Comparison of ENCODE assay signal across 12 cellular contexts in the genomic region with DNA sequence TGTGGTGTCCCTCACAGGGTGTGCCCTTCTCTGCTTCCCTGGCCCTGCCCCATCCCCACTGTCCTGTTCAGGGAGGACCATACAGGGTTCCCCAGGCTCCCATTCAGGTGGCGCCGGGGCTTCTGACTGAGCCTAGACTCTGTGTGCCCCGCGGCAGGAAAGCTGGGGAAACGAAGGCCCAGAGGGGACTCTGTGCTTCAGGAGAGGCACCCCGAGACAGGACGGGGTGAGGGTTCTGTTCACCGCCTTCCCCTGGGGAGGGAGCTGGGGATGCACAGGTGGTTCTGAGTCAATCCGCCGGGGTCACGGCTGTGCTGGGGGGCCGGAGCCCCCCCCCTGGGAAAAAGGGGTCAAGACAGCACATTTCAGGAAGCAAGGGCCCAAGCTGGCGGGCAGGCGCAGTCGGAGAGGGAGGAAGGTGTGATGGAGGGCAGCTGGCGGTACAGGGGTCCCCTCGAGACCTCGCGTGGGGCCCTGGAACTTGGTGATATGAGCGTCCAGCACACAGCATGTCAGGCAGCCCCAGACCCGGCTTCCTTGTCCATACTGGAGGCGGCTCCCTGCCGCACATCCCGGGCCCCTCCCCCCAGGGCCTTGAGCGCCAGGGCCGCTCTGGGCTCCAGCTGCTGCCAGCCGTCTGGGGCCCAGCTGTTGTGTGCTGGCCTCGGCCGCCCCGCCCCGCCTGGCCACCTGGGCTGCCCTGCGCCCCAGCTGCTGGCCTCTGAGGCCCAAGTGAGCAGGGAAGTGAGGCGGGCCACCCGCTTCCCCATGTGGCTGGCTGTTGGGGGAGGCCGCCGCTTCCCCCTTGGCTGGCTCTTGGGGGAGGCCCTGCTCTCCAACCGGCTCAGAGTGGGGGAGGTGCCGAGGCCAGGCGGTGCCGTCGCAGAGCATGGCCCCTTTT. TPM values are rescaled to one million over a fixed set of nuclear protein-coding genes. Genes with fewer than 3 reads are reported as not detected.
DNase-seq lines count a peak whose midpoint lies in the region; ATAC-seq, FAIRE-seq and TF ChIP-seq lines count a peak whose summit lies in the region.
"Had no signal": no experiment of that assay in that cellular context is flagged by ENCODE, and none has a peak within 500 bp of the region (broad histone marks: within the 10 kb centered on the region; RNA-seq: fewer than 3 reads in every experiment).

No MANE protein-coding gene starts in this region.

- TF ChIP-seq CTCF in kidney (IDR thresholded peaks at IDR 0.05; ENCODE audit: borderline replicate concordance, extremely low read depth, insufficient read depth): no peak
- no peak for TF ChIP-seq CTCF in upper lobe of right lung (IDR thresholded peaks at IDR 0.05)
- TF ChIP-seq CTCF in A673 (conservative IDR thresholded peaks at IDR 0.05; ENCODE audit: low read depth, low read length): no peak
- no peak for TF ChIP-seq CTCF in osteocyte (IDR thresholded peaks at IDR 0.05)

- CTCF ChIA-PET in A673 (lab: Charles Lee): interaction anchor here (1.6 kb wide), 1 partner anchor 7 kb away, joined by 4 read pairs; no protein-coding TSS in a partner anchor

- H3K36me3 ChIP-seq in kidney (ENCODE audit: control insufficient read depth in 1 of 2, insufficient read depth in 2 of 2, low read length in 2 of 2): no peaks in the 10 kb centered on the region
- no peaks in the 10 kb centered on the region for H3K36me3 ChIP-seq in upper lobe of right lung
- H3K36me3 ChIP-seq in A673 (ENCODE audit: insufficient read depth, low read length, poor library complexity, severe bottlenecking): no peaks in the 10 kb centered on the region

- H3K4me3 ChIP-seq in kidney (ENCODE audit: low read length in 2 of 2) (no peak overlapping the region), upper lobe of right lung (no peak overlapping the region), A673 (ENCODE audit: low read depth, low read length, poor library complexity, severe bottlenecking) (no peak overlapping the region)

- H3K27me3 Mint-ChIP-seq in activated naive CD8-positive, alpha-beta T cell treated with anti-CD3 and anti-CD28 coated beads, Interleukin-2, amount 10 ng/mL, durations not matched to agents 7 days and 5 days: peaks cover 26% of the 10 kb centered on the region
- peaks cover 12% of the 10 kb centered on the region for H3K27me3 Mint-ChIP-seq in activated naive CD8-positive, alpha-beta T cell treated with anti-CD3 and anti-CD28 coated beads, Interleukin-2, amount 50 U/mL, for 24 hours
- H3K27me3 Mint-ChIP-seq in osteocyte (ENCODE audit: unreplicated experiment): peaks cover 20% of the 10 kb centered on the region

- no TSS peak for BruUV-seq in A673 (replicated peaks; lab: Mats Ljungman, UMichigan)

- no peaks in the 10 kb centered on the region for H3K9me3 Mint-ChIP-seq in activated naive CD8-positive, alpha-beta T cell treated with anti-CD3 and anti-CD28 coated beads, Interleukin-2, amount 10 ng/mL, durations not matched to agents 7 days and 5 days
- no peaks in the 10 kb centered on the region for H3K9me3 Mint-ChIP-seq in activated naive CD8-positive, alpha-beta T cell treated with anti-CD3 and anti-CD28 coated beads, Interleukin-2, amount 50 U/mL, for 24 hours
- H3K9me3 Mint-ChIP-seq in osteocyte (ENCODE audit: unreplicated experiment): no peaks in the 10 kb centered on the region

- H3K9me3 ChIP-seq in kidney (ENCODE audit: control insufficient read depth in 1 of 2, low read length in 2 of 2): no peaks in the 10 kb centered on the region
- no peaks in the 10 kb centered on the region for H3K9me3 ChIP-seq in upper lobe of right lung
- no peaks in the 10 kb centered on the region for H3K9me3 ChIP-seq in A673 (ENCODE audit: low read depth, low read length, poor library complexity, severe bottlenecking)

- H3K27ac ChIP-seq in kidney (ENCODE audit: low read depth in 2 of 2, low read length in 2 of 2) (no peak overlapping the region), upper lobe of right lung (peak overlapping the region; percentile 37), A673 (ENCODE audit: low read depth, low read length, poor library complexity, severe bottlenecking) (no peak overlapping the region)
- H3K27ac ChIP-seq: C4-2B had no signal

- intact Hi-C loops in kidney (cut with DNase I) (loop anchor here (10.0 kb wide), 1 partner anchor 48 kb away; no protein-coding TSS in a partner anchor), upper lobe of right lung (cut with DNase I) (loop anchor here (10.0 kb wide), 1 partner anchor 188 kb away; no protein-coding TSS in a partner anchor), A673 (cut with micrococcal nuclease; ENCODE audit: unreplicated experiment) (no loop called here)

- ATAC-seq in activated naive CD8-positive, alpha-beta T cell treated with anti-CD3 and anti-CD28 coated beads, Interleukin-2, amount 10 ng/mL, durations not matched to agents 7 days and 5 days (ENCODE audit: low read depth): no peak
- no peak for ATAC-seq in activated naive CD8-positive, alpha-beta T cell treated with anti-CD3 and anti-CD28 coated beads, Interleukin-2, amount 50 U/mL, for 24 hours
- peak; percentile 52 for ATAC-seq in upper lobe of right lung
- ATAC-seq in HG03159 (IDR thresholded peaks at IDR 0.05; ENCODE audit: unreplicated experiment): no peak

- no peak for DNase-seq in activated naive CD8-positive, alpha-beta T cell treated with anti-CD3 and anti-CD28 coated beads, Interleukin-2, amount 10 ng/mL, durations not matched to agents 7 days and 5 days
- no peak for DNase-seq in activated naive CD8-positive, alpha-beta T cell treated with anti-CD3 and anti-CD28 coated beads, Interleukin-2, amount 50 U/mL, for 24 hours
- DNase-seq in SW480 (ENCODE audit: low spot score): peak; percentile 81
- peak; percentile 78 for DNase-seq in kidney
- DNase-seq in upper lobe of right lung: no peak
- DNase-seq in A673 (ENCODE audit: low spot score): no peak
- DNase-seq in osteocyte (ENCODE audit: extremely low spot score, unreplicated experiment): no peak
- DNase-seq: activated T-cell treated with anti-CD3 and anti-CD28 coated beads, Interleukin-2, amount 50 U/mL, for 48 hours; foreskin melanocyte; NCI-H187 treated with DMSO at 0.1 percent for 48 hours had no signal

- H3K4me1 Mint-ChIP-seq in activated naive CD8-positive, alpha-beta T cell treated with anti-CD3 and anti-CD28 coated beads, Interleukin-2, amount 10 ng/mL, durations not matched to agents 7 days and 5 days: peaks cover 10% of the 10 kb centered on the region
- peaks cover 22% of the 10 kb centered on the region for H3K4me1 Mint-ChIP-seq in activated naive CD8-positive, alpha-beta T cell treated with anti-CD3 and anti-CD28 coated beads, Interleukin-2, amount 50 U/mL, for 24 hours
- peaks cover 3% of the 10 kb centered on the region for H3K4me1 Mint-ChIP-seq in osteocyte (ENCODE audit: unreplicated experiment)

- POLR2A ChIA-PET in activated naive CD8-positive, alpha-beta T cell treated with anti-CD3 and anti-CD28 coated beads, Interleukin-2, amount 10 ng/mL, durations not matched to agents 7 days and 5 days (lab: Charles Lee): interaction anchor here (0.8 to 4.2 kb wide), 6 partner anchors 7 to 71 kb away, joined by 3 to 31 read pairs (median 6); partner anchors contain the start of genes ASPSCR1, CENPX, DCXR and LRRC45
- POLR2A ChIA-PET in A673 (lab: Charles Lee; ENCODE audit: low non-redundant PET): no interaction called here

- no peak for FAIRE-seq in kidney (lab: Jason Lieb, UNC)

- H3K9ac ChIP-seq in kidney (ENCODE audit: low read length in 2 of 2): no peak overlapping the region

- peak overlapping the region; percentile 48 for H3K27ac Mint-ChIP-seq in activated naive CD8-positive, alpha-beta T cell treated with anti-CD3 and anti-CD28 coated beads, Interleukin-2, amount 10 ng/mL, durations not matched to agents 7 days and 5 days
- H3K27ac Mint-ChIP-seq in activated naive CD8-positive, alpha-beta T cell treated with anti-CD3 and anti-CD28 coated beads, Interleukin-2, amount 50 U/mL, for 24 hours: no peak overlapping the region
- H3K27ac Mint-ChIP-seq in osteocyte (ENCODE audit: unreplicated experiment): no peak overlapping the region

- no peaks in the 10 kb centered on the region for H3K36me3 Mint-ChIP-seq in activated naive CD8-positive, alpha-beta T cell treated with anti-CD3 and anti-CD28 coated beads, Interleukin-2, amount 10 ng/mL, durations not matched to agents 7 days and 5 days
- no peaks in the 10 kb centered on the region for H3K36me3 Mint-ChIP-seq in activated naive CD8-positive, alpha-beta T cell treated with anti-CD3 and anti-CD28 coated beads, Interleukin-2, amount 50 U/mL, for 24 hours (ENCODE audit: low read depth)
- H3K36me3 Mint-ChIP-seq in osteocyte (ENCODE audit: unreplicated experiment): no peaks in the 10 kb centered on the region

- H3K27me3 ChIP-seq in upper lobe of right lung: peaks cover 12% of the 10 kb centered on the region
- peaks cover 17% of the 10 kb centered on the region for H3K27me3 ChIP-seq in A673 (replicated peaks; ENCODE audit: insufficient read depth, low read depth, low read length, poor library complexity)

- H3K4me3 Mint-ChIP-seq in activated naive CD8-positive, alpha-beta T cell treated with anti-CD3 and anti-CD28 coated beads, Interleukin-2, amount 10 ng/mL, durations not matched to agents 7 days and 5 days: no peak overlapping the region
- H3K4me3 Mint-ChIP-seq in activated naive CD8-positive, alpha-beta T cell treated with anti-CD3 and anti-CD28 coated beads, Interleukin-2, amount 50 U/mL, for 24 hours: no peak overlapping the region
- no peak overlapping the region for H3K4me3 Mint-ChIP-seq in osteocyte (ENCODE audit: unreplicated experiment)

- H3K4me1 ChIP-seq in kidney (ENCODE audit: control insufficient read depth in 1 of 2, insufficient read depth in 1 of 2, low read depth in 1 of 2, low read length in 2 of 2) (peaks cover 0 to 10% of the 10 kb centered on the region in 2 donors), upper lobe of right lung (peaks cover 23% of the 10 kb centered on the region), A673 (ENCODE audit: insufficient read depth, low read length, poor library complexity, severe bottlenecking) (peaks cover 7% of the 10 kb centered on the region)

RNA-seq across cellular contexts. Expression of gene NOTUM, which starts 5.6 kb away (rescaled TPM):
- under 1 TPM; 0.25 to 0.26 TPM for total RNA-seq in activated naive CD8-positive, alpha-beta T cell treated with anti-CD3 and anti-CD28 coated beads, Interleukin-2, amount 10 ng/mL, durations not matched to agents 7 days and 5 days
- total RNA-seq in kidney (not detected), upper lobe of right lung (6.1 TPM), A673 (2021) (not detected in 2 replicates), osteocyte (0.30 TPM in 1 of 2 replicates, not detected in the other)
- not detected for polyA plus RNA-seq in kidney (ENCODE audit: insufficient read depth, low read depth, low replicate concordance)

RNA-seq across cellular contexts. Expression of gene ASPSCR1, which starts 10.8 kb away (rescaled TPM):
- total RNA-seq in activated naive CD8-positive, alpha-beta T cell treated with anti-CD3 and anti-CD28 coated beads, Interleukin-2, amount 10 ng/mL, durations not matched to agents 7 days and 5 days: 10 to 100 TPM; 34.4 to 35.1 TPM
- total RNA-seq in kidney (35.2 TPM), upper lobe of right lung (50.3 TPM), A673 (2021) (46.2 and 52.2 TPM in 2 replicates), osteocyte (45.9 and 47.1 TPM in 2 replicates)
- 57.5 TPM for polyA plus RNA-seq in kidney (ENCODE audit: insufficient read depth, low read depth, low replicate concordance)

RNA-seq across cellular contexts. Expression of gene MYADML2, which starts 19.6 kb away (rescaled TPM):
- total RNA-seq in activated naive CD8-positive, alpha-beta T cell treated with anti-CD3 and anti-CD28 coated beads, Interleukin-2, amount 10 ng/mL, durations not matched to agents 7 days and 5 days: not detected
- total RNA-seq in kidney (not detected), upper lobe of right lung (not detected), A673 (2021) (not detected in 2 replicates), osteocyte (not detected in 2 replicates)
- polyA plus RNA-seq in kidney (ENCODE audit: insufficient read depth, low read depth, low replicate concordance): not detected

RNA-seq across cellular contexts. Expression of gene PYCR1, which starts 29.5 kb away (rescaled TPM):
- total RNA-seq in activated naive CD8-positive, alpha-beta T cell treated with anti-CD3 and anti-CD28 coated beads, Interleukin-2, amount 10 ng/mL, durations not matched to agents 7 days and 5 days: 10 to 100 TPM; 12.1 to 17.8 TPM
- total RNA-seq in kidney (14.2 TPM), upper lobe of right lung (19.0 TPM), A673 (2021) (75.5 and 108 TPM in 2 replicates), osteocyte (123 and 128 TPM in 2 replicates)
- polyA plus RNA-seq in kidney (ENCODE audit: insufficient read depth, low read depth, low replicate concordance): 7.9 TPM

RNA-seq across cellular contexts. Expression of gene MAFG, which starts 39.1 kb away (rescaled TPM):
- total RNA-seq in activated naive CD8-positive, alpha-beta T cell treated with anti-CD3 and anti-CD28 coated beads, Interleukin-2, amount 10 ng/mL, durations not matched to agents 7 days and 5 days: 10 to 100 TPM; 18.3 to 20.4 TPM
- total RNA-seq in kidney (18.2 TPM), upper lobe of right lung (35.9 TPM), A673 (2021) (46.7 and 49.7 TPM in 2 replicates), osteocyte (34.7 and 35.6 TPM in 2 replicates)
- 8.3 TPM for polyA plus RNA-seq in kidney (ENCODE audit: insufficient read depth, low read depth, low replicate concordance)

Comparison
In these comparisons a context has a peak if more than half of its experiments do, and no peak if none do; other contexts are left out.
1. DNase-seq: peak in SW480 (single experiment) and kidney (single experiment); none in activated naive CD8-positive, alpha-beta T cell treated with anti-CD3 and anti-CD28 coated beads, Interleukin-2, amount 10 ng/mL, durations not matched to agents 7 days and 5 days (single experiment), activated naive CD8-positive, alpha-beta T cell treated with anti-CD3 and anti-CD28 coated beads, Interleukin-2, amount 50 U/mL, for 24 hours (single experiment), upper lobe of right lung (single experiment), A673 (single experiment) and osteocyte (single experiment).